ENCODE assay signal across 12 cellular contexts in the genomic region with DNA sequence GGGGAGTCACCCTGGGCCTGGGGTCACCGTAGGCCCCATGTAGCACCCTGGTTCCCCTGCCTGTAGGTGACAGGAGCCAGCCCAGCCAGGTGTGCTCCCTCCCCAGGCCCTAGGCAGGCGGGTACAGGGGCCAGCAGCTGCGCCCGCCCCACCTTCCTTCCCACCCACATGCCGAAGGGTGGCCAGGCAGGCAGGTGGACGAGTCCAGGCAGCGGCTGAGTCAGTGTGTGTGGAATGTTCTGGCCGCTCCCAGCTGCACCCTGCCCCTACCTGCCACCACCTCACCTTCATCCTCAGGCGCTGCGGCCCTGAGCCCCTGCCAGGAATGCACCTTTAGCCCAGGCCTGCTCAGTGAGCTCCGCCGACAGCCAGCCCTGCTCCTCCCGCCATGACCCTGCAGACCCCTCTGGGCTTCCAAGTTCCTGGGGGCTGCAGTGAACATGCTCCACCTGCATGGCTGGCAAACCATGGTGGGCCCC. TPM values are rescaled to one million over a fixed set of nuclear protein-coding genes. Genes with fewer than 3 reads are reported as not detected.
DNase-seq lines count a peak whose midpoint lies in the region; ATAC-seq and TF ChIP-seq lines count a peak whose summit lies in the region.
"Had no signal": no experiment of that assay in that cellular context is flagged by ENCODE, and none has a peak within 500 bp of the region (broad histone marks: within the 10 kb centered on the region; RNA-seq: fewer than 3 reads in every experiment).

No MANE protein-coding gene starts in this region.

- TF ChIP-seq CTCF in Caco-2 (IDR thresholded peaks at IDR 0.05; ENCODE audit: insufficient read depth in 1 of 2, low read depth in 1 of 2, low read length in 1 of 2, severe bottlenecking in 1 of 2, unreplicated experiment in 1 of 2) (no peak), body of pancreas (IDR thresholded peaks at IDR 0.05) (peak in 4 of 7 experiments; percentile 43 to 55 (median 51)), mucosa of descending colon (IDR thresholded peaks at IDR 0.05) (no peak)

- H3K4me1 ChIP-seq in Caco-2 (peaks cover 76% of the 10 kb centered on the region), body of pancreas (peaks cover 83% of the 10 kb centered on the region), mucosa of descending colon (ENCODE audit: low read depth) (peaks cover 55% of the 10 kb centered on the region)

- ATAC-seq in body of pancreas (peak; percentile 89), mucosa of descending colon (peak; percentile 87), HG03460 (IDR thresholded peaks at IDR 0.05; ENCODE audit: unreplicated experiment) (no peak), HG03095 (IDR thresholded peaks at IDR 0.05; ENCODE audit: unreplicated experiment) (no peak)

- H3K4me3 ChIP-seq in Caco-2 (ENCODE audit: low read depth, low read length), result no peak overlapping the region
- H3K4me3 ChIP-seq in body of pancreas, result no peak overlapping the region
- H3K4me3 ChIP-seq in mucosa of descending colon, result no peak overlapping the region
- H3K4me3 ChIP-seq: thoracic aorta had no signal

- H3K4me3 Mint-ChIP-seq in Caco-2 (ENCODE audit: unreplicated experiment), result peak overlapping the region; percentile 56
- H3K4me3 Mint-ChIP-seq: endodermal cell had no signal

- H3K4me1 Mint-ChIP-seq in Caco-2 (ENCODE audit: low read depth, unreplicated experiment), result peaks cover 35% of the 10 kb centered on the region
- H3K4me1 Mint-ChIP-seq: endodermal cell had no signal

- peaks cover 17% of the 10 kb centered on the region for H3K36me3 Mint-ChIP-seq in Caco-2 (ENCODE audit: insufficient read depth, unreplicated experiment)

- POLR2A ChIA-PET in Caco-2 (lab: Charles Lee), result interaction anchor here (0.5 to 1.6 kb wide), 5 partner anchors 9 to 154 kb away, joined by 3 to 6 read pairs (median 4); no protein-coding TSS in a partner anchor

- 25 to 26% methylated on average over 6 to 13 of the region's 13 CpGs for WGBS in body of pancreas, 2 donors

- peak overlapping the region; percentile 98 for H3K27ac Mint-ChIP-seq in Caco-2 (ENCODE audit: unreplicated experiment)
- H3K27ac Mint-ChIP-seq: endodermal cell had no signal

- peak overlapping the region; percentile 93 to 98 (median 96) for H3K27ac ChIP-seq in body of pancreas
- H3K27ac ChIP-seq: neutrophil, thoracic aorta had no signal

- H3K9me3 Mint-ChIP-seq in Caco-2 (ENCODE audit: unreplicated experiment), result no peaks in the 10 kb centered on the region
- H3K9me3 Mint-ChIP-seq: endodermal cell had no signal

- TF ChIP-seq POLR2A in body of pancreas (IDR thresholded peaks at IDR 0.05), result peak; percentile 51 to 76 (median 73)

- intact Hi-C loops in Caco-2 (cut with micrococcal nuclease; ENCODE audit: unreplicated experiment), result loop anchor here (1.0 kb wide), 1 partner anchor 143 kb away; no protein-coding TSS in a partner anchor
- intact Hi-C loops in body of pancreas (cut with DNase I), result no loop called here
- intact Hi-C loops in mucosa of descending colon (cut with DNase I, micrococcal nuclease), result loop anchor here in 1 of 2 donors (5.0 kb wide), 2 partner anchors 72 to 182 kb away; partner anchors contain the start of gene CTSD

- no peaks in the 10 kb centered on the region for H3K27me3 ChIP-seq in Caco-2 (replicated peaks; ENCODE audit: control insufficient read depth, insufficient read depth, low read length)
- no peaks in the 10 kb centered on the region for H3K27me3 ChIP-seq in body of pancreas

- H3K36me3 ChIP-seq in Caco-2 (ENCODE audit: control insufficient read depth, insufficient read depth, low read length) (no peaks in the 10 kb centered on the region), body of pancreas (replicated peaks in 1 of 2; ENCODE audit: insufficient read depth in 1 of 2, low read depth in 2 of 2) (no peaks in the 10 kb centered on the region), mucosa of descending colon (ENCODE audit: low read depth) (no peaks in the 10 kb centered on the region)
- H3K36me3 ChIP-seq: neutrophil, thoracic aorta had no signal

- no TSS peak for BruUV-seq in Caco-2 (replicated peaks; lab: Mats Ljungman, UMichigan)

- H3K27me3 Mint-ChIP-seq in Caco-2 (ENCODE audit: insufficient read depth, unreplicated experiment), result no peaks in the 10 kb centered on the region

- DNase-seq in Caco-2 (peak; percentile 97 to 99), body of pancreas (peak; percentile 96 to 99 (median 98)), mucosa of descending colon (peak; percentile 86 to 94 (median 91))
- DNase-seq in activated CD8-positive, alpha-beta memory T cell treated with anti-CD3 and anti-CD28 coated beads, Interleukin-2, amount 50 U/mL, for 4 hours, result no peak
- DNase-seq: anterior cingulate cortex; endodermal cell; KG1; stimulated activated CD4-positive, alpha-beta T cell treated with anti-CD3 and anti-CD28 coated beads, Interleukin-4, amount 100 ng/mL, for 1 hour had no signal

- CTCF ChIA-PET in Caco-2 (lab: Charles Lee), result interaction anchor here (0.6 to 5.2 kb wide), 21 partner anchors 10 to 322 kb away, joined by 3 to 67 read pairs (median 4); no protein-coding TSS in a partner anchor

- no peaks in the 10 kb centered on the region for H3K9me3 ChIP-seq in Caco-2
- no peaks in the 10 kb centered on the region for H3K9me3 ChIP-seq in body of pancreas
- H3K9me3 ChIP-seq in mucosa of descending colon, result no peaks in the 10 kb centered on the region
- H3K9me3 ChIP-seq: neutrophil, thoracic aorta had no signal

RNA-seq across cellular contexts. Expression of gene SYT8, which starts 0.6 kb away (rescaled TPM):
- total RNA-seq in Caco-2 (2022) (11.3 and 14.9 TPM in 2 replicates), body of pancreas (10 to 100 TPM in 1 of 2 donors, 1 to 10 TPM in 1; 6.0 to 32.6 TPM), mucosa of descending colon (1 to 10 TPM in 2 of 3 donors, under 1 TPM in 1; 0.98 to 2.4 (median 2.1) TPM)
- total RNA-seq: endodermal cell had no signal

RNA-seq across cellular contexts. Expression of gene TNNI2, which starts 4.6 kb away (rescaled TPM):
- total RNA-seq in Caco-2 (2022), result 5.7 and 8.6 TPM in 2 replicates
- 1 to 10 TPM; 3.4 to 3.6 TPM for total RNA-seq in body of pancreas
- under 1 TPM in 1 of 3 donors, not detected in 2; 0.46 TPM for total RNA-seq in mucosa of descending colon
- total RNA-seq: endodermal cell, thoracic aorta had no signal

RNA-seq across cellular contexts. Expression of gene LSP1, which starts 18.7 kb away (rescaled TPM):
- total RNA-seq in Caco-2 (2022), result 1.5 TPM in 1 of 2 replicates, not detected in the other
- total RNA-seq in body of pancreas, result 10 to 100 TPM in 1 of 2 donors, 1 to 10 TPM in 1; 9.9 to 11.5 TPM
- 10 to 100 TPM; 18.5 to 32.2 (median 23.6) TPM for total RNA-seq in mucosa of descending colon
- total RNA-seq: endodermal cell had no signal

RNA-seq across cellular contexts. Expression of gene PRR33, which starts 57.5 kb away (rescaled TPM):
- not detected in 2 replicates for total RNA-seq in Caco-2 (2022)
- not detected for total RNA-seq in body of pancreas
- not detected for total RNA-seq in mucosa of descending colon
- total RNA-seq: endodermal cell had no signal

Comparison
In these comparisons a context has a peak if more than half of its experiments do, and no peak if none do; other contexts are left out.
1. CTCF ChIP-seq: peak in body of pancreas (4 of 7); none in Caco-2 (0 of 2) and mucosa of descending colon (single experiment).
2. ATAC-seq: peak in body of pancreas (single experiment) and mucosa of descending colon (single experiment); none in HG03460 (single experiment) and HG03095 (single experiment).